Comparison of ENCODE assay signal across 1 cellular context in genomic region chr14:28468191-28469151, GRCh38.
TF ChIP-seq lines count a peak whose summit lies in the region.

No MANE protein-coding gene starts in this region.

TF ChIP-seq in GM23338, 12 proteins besides CTCF, POLR2A, EP300 and RAD21 (continued from another document):
- no peak for TF ChIP-seq REST (IDR thresholded peaks at IDR 0.05; ENCODE audit: unreplicated experiment)
- no peak for TF ChIP-seq NANOG (IDR thresholded peaks at IDR 0.05; ENCODE audit: borderline replicate concordance)
- TF ChIP-seq POLR2AphosphoS5 (IDR thresholded peaks at IDR 0.05; ENCODE audit: low read depth), result no peak
- no peak for TF ChIP-seq EZH2 (IDR thresholded peaks at IDR 0.05; ENCODE audit: low read depth, unreplicated experiment)
- TF ChIP-seq ZNF462 (CRISPR knock-in tag; IDR thresholded peaks at IDR 0.05), result no peak
- TF ChIP-seq ETS1 (IDR thresholded peaks at IDR 0.05), result no peak
- no peak for TF ChIP-seq EZH2phosphoT487 (IDR thresholded peaks at IDR 0.05; ENCODE audit: unreplicated experiment)
- TF ChIP-seq CREB1 (CRISPR knock-in tag; IDR thresholded peaks at IDR 0.05; ENCODE audit: low read depth), result no peak
- TF ChIP-seq STAT1 (IDR thresholded peaks at IDR 0.05; ENCODE audit: unreplicated experiment), result no peak
- TF ChIP-seq JUNB (IDR thresholded peaks at IDR 0.05; ENCODE audit: unreplicated experiment), result no peak
